10 cellular contexts compared by ENCODE assay signal in the genomic region with DNA sequence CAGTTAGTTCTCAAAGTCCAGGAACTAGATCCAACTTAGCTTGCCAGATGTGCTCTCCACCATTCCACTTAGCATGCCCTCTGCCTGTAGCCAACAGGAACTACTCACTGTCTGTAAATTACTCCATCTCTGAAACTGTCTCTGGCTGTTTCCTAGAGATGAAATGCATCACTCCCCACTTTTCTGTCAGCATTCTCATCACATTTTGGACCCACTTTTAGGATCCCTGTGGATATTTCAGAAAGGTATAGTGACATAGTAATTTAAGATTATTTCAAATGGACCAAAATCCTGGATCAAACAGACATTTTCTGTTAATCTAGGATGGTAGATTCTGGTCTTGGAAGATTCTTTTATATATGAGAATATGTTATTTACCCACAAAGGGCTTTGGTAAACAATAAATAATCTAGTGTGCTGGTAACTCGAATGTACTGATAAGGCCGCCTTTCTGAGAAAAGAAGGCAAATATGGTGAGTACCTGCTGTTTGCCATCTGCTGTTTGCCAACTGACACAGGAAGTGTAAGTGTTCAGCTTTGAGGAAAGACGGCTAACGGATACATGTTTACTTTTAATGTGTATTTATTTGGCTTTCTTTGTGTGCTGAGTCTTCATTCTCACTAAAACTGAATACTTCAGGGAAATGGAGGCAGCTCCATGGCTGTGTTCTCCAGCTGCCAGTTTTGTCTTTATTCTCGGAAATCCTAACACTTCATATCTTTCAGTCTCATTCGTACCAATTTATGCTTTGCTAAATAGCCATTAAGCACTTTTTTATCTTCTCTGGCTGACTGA.
A peak's percentile ranks its signal among the peaks of the same experiment; 100 is the strongest.
DNase-seq lines count a peak whose midpoint lies in the region; ATAC-seq, FAIRE-seq and TF ChIP-seq lines count a peak whose summit lies in the region.
"Had no signal": no experiment of that assay in that cellular context is flagged by ENCODE, and none has a peak within 500 bp of the region (broad histone marks: within the 10 kb centered on the region; RNA-seq: fewer than 3 reads in every experiment).

No MANE protein-coding gene starts in this region.

- no peak overlapping the region for H3K56ac ChIP-seq in mesendoderm (ENCODE audit: low read length)

- H2BK5ac ChIP-seq in mesendoderm (ENCODE audit: low read length) = no peak overlapping the region

- DNase-seq in GM06990 (ENCODE audit: extremely low read depth, insufficient read length) = no peak
- peak in 2 of 3 experiments; percentile 62 to 87 for DNase-seq in NCI-H1417 (lab: John Stamatoyannopoulos, UW)
- DNase-seq in astrocyte (ENCODE audit: low read depth) = no peak
- DNase-seq in mesendoderm = peak; percentile 43
- DNase-seq in GM13976 (ENCODE audit: low spot score) = no peak
- DNase-seq in medulla oblongata (ENCODE audit: extremely low spot score) = no peak
- no peak for DNase-seq in activated CD4-positive, alpha-beta memory T cell treated with anti-CD3 and anti-CD28 coated beads, Interleukin-2, amount 10 ng/mL, durations not matched to agents 7 days and 5 days
- DNase-seq: activated T-cell treated with anti-CD3 and anti-CD28 coated beads, Interleukin-2, amount 50 U/mL, for 24 hours; NK-92 treated with Interleukin-12 subunit alpha and Interleukin-12 subunit beta, amount 100 ng/mL, for 24 hours had no signal

- H3K4ac ChIP-seq in mesendoderm (ENCODE audit: low read depth, low read length) = no peak overlapping the region

- no peaks in the 10 kb centered on the region for H4K20me1 ChIP-seq in astrocyte (ENCODE audit: insufficient read depth, low read length)

- H3K4me3 ChIP-seq in GM06990 (replicated peaks; ENCODE audit: low read depth, low read length) (no peak overlapping the region), astrocyte (ENCODE audit: insufficient read depth, low read depth, low read length) (no peak overlapping the region), mesendoderm (ENCODE audit: low read length) (no peak overlapping the region)

- no peak overlapping the region for H2BK15ac ChIP-seq in mesendoderm (replicated peaks; ENCODE audit: low read depth)

- H3K4me1 ChIP-seq in astrocyte (ENCODE audit: insufficient read depth, low read length) (peaks cover 12% of the 10 kb centered on the region), mesendoderm (ENCODE audit: control insufficient read depth, low read depth, low read length) (no peaks in the 10 kb centered on the region)

- H3K9me3 ChIP-seq in astrocyte (ENCODE audit: insufficient read depth, low read depth, low read length) = no peaks in the 10 kb centered on the region

- no peak overlapping the region for H3K18ac ChIP-seq in mesendoderm (ENCODE audit: low read length)

- H3K27me3 Mint-ChIP-seq in astrocyte (ENCODE audit: low read depth, unreplicated experiment) = no peaks in the 10 kb centered on the region
- H3K27me3 Mint-ChIP-seq in activated CD4-positive, alpha-beta memory T cell treated with anti-CD3 and anti-CD28 coated beads, Interleukin-2, amount 10 ng/mL, durations not matched to agents 7 days and 5 days = peaks cover 10% of the 10 kb centered on the region

- no peak for ATAC-seq in HG03521 (IDR thresholded peaks at IDR 0.05; ENCODE audit: unreplicated experiment)

- H3K4me2 ChIP-seq in astrocyte (ENCODE audit: low read length) = no peak overlapping the region
- no peak overlapping the region for H3K4me2 ChIP-seq in mesendoderm (ENCODE audit: low read length)

- H2BK120ac ChIP-seq in mesendoderm (ENCODE audit: low read depth, low read length) = no peak overlapping the region

- H2AK5ac ChIP-seq in mesendoderm (ENCODE audit: low read length) = no peak overlapping the region

- no peak overlapping the region for H3K27ac Mint-ChIP-seq in astrocyte (ENCODE audit: unreplicated experiment)
- H3K27ac Mint-ChIP-seq in activated CD4-positive, alpha-beta memory T cell treated with anti-CD3 and anti-CD28 coated beads, Interleukin-2, amount 10 ng/mL, durations not matched to agents 7 days and 5 days = no peak overlapping the region
- H3K27ac Mint-ChIP-seq: activated T-cell treated with anti-CD3 and anti-CD28 coated beads, Interleukin-2, amount 50 U/mL, for 24 hours had no signal

- in situ Hi-C loops in GM13976 (cut with MboI; ENCODE audit: low sequenced_read_pairs, unreplicated experiment) = no loop called here

- no peak overlapping the region for H3K23ac ChIP-seq in mesendoderm (ENCODE audit: low read length)

- TF ChIP-seq CTCF in GM06990 (IDR thresholded peaks at IDR 0.05; ENCODE audit: insufficient read depth, low read length, poor library complexity, severe bottlenecking) = peak; percentile 23
- TF ChIP-seq CTCF in astrocyte (IDR thresholded peaks at IDR 0.05; ENCODE audit: insufficient read depth, low read depth, low read length) = peak; percentile 35
- no peak for TF ChIP-seq CTCF in GM13976 (IDR thresholded peaks at IDR 0.05; ENCODE audit: borderline replicate concordance, control extremely low read depth, extremely low read depth, insufficient read depth, missing control alignments)

- H2AFZ ChIP-seq in astrocyte (ENCODE audit: low read depth, low read length) = no peak overlapping the region

- no CpG with 5 or more reads among the region's 6 CpGs for WGBS in mesendoderm (ENCODE audit: extremely low coverage, insufficient coverage, low lambda C conversion rate)

- CTCF ChIA-PET in activated CD4-positive, alpha-beta memory T cell treated with anti-CD3 and anti-CD28 coated beads, Interleukin-2, amount 10 ng/mL, durations not matched to agents 7 days and 5 days (lab: Charles Lee) = no interaction called here

- H3K27me3 ChIP-seq in GM06990 (replicated peaks; ENCODE audit: control insufficient read depth, insufficient read depth, low read length) (no peaks in the 10 kb centered on the region), astrocyte (ENCODE audit: insufficient read depth, low read length) (no peaks in the 10 kb centered on the region), mesendoderm (ENCODE audit: insufficient read depth, low read length, poor library complexity) (no peaks in the 10 kb centered on the region)

- H3K27ac ChIP-seq in astrocyte (ENCODE audit: low read depth, low read length) (no peak overlapping the region), mesendoderm (ENCODE audit: low read depth, low read length) (no peak overlapping the region)

- H3K9ac ChIP-seq in astrocyte (ENCODE audit: low read length) (no peak overlapping the region), mesendoderm (ENCODE audit: low read length) (no peak overlapping the region)

- H3K79me1 ChIP-seq in mesendoderm (ENCODE audit: low read length) = no peaks in the 10 kb centered on the region

- H3K36me3 ChIP-seq in GM06990 (ENCODE audit: control insufficient read depth, insufficient read depth, low read length) = no peaks in the 10 kb centered on the region
- H3K36me3 ChIP-seq in astrocyte (ENCODE audit: insufficient read depth, low read length) = no peaks in the 10 kb centered on the region
- H3K36me3 ChIP-seq in mesendoderm (ENCODE audit: control insufficient read depth, insufficient read depth, low read length) = no peaks in the 10 kb centered on the region

- no peak overlapping the region for H3K4me3 Mint-ChIP-seq in astrocyte (ENCODE audit: unreplicated experiment)
- no peak overlapping the region for H3K4me3 Mint-ChIP-seq in activated CD4-positive, alpha-beta memory T cell treated with anti-CD3 and anti-CD28 coated beads, Interleukin-2, amount 10 ng/mL, durations not matched to agents 7 days and 5 days
- H3K4me3 Mint-ChIP-seq: activated T-cell treated with anti-CD3 and anti-CD28 coated beads, Interleukin-2, amount 50 U/mL, for 24 hours had no signal

- no peaks in the 10 kb centered on the region for H3K36me3 Mint-ChIP-seq in astrocyte (ENCODE audit: low read depth, unreplicated experiment)
- no peaks in the 10 kb centered on the region for H3K36me3 Mint-ChIP-seq in activated CD4-positive, alpha-beta memory T cell treated with anti-CD3 and anti-CD28 coated beads, Interleukin-2, amount 10 ng/mL, durations not matched to agents 7 days and 5 days (ENCODE audit: low read depth)

- H3K79me2 ChIP-seq in astrocyte (ENCODE audit: insufficient read depth, low read length) = no peaks in the 10 kb centered on the region
- no peaks in the 10 kb centered on the region for H3K79me2 ChIP-seq in mesendoderm (ENCODE audit: control insufficient read depth, insufficient read depth, low read length)

- POLR2A ChIA-PET in activated CD4-positive, alpha-beta memory T cell treated with anti-CD3 and anti-CD28 coated beads, Interleukin-2, amount 10 ng/mL, durations not matched to agents 7 days and 5 days (lab: Charles Lee) = no interaction called here

- H4K8ac ChIP-seq in mesendoderm (ENCODE audit: low read depth, low read length) = no peak overlapping the region

- H3K4me1 Mint-ChIP-seq in astrocyte (ENCODE audit: low read depth, unreplicated experiment) = peaks cover 11% of the 10 kb centered on the region
- no peaks in the 10 kb centered on the region for H3K4me1 Mint-ChIP-seq in activated CD4-positive, alpha-beta memory T cell treated with anti-CD3 and anti-CD28 coated beads, Interleukin-2, amount 10 ng/mL, durations not matched to agents 7 days and 5 days

- H4K5ac ChIP-seq in mesendoderm (ENCODE audit: low read length) = no peak overlapping the region

- FAIRE-seq in astrocyte (lab: Jason Lieb, UNC) = peak; percentile 26

- no peaks in the 10 kb centered on the region for H3K9me3 Mint-ChIP-seq in astrocyte (ENCODE audit: unreplicated experiment)
- no peaks in the 10 kb centered on the region for H3K9me3 Mint-ChIP-seq in activated CD4-positive, alpha-beta memory T cell treated with anti-CD3 and anti-CD28 coated beads, Interleukin-2, amount 10 ng/mL, durations not matched to agents 7 days and 5 days
- H3K9me3 Mint-ChIP-seq: activated T-cell treated with anti-CD3 and anti-CD28 coated beads, Interleukin-2, amount 50 U/mL, for 24 hours had no signal

Comparison
In these comparisons a context has a peak if more than half of its experiments do, and no peak if none do; other contexts are left out.
1. DNase-seq: peak in NCI-H1417 (2 of 3) and mesendoderm (single experiment); none in GM06990 (single experiment), astrocyte (single experiment), GM13976 (single experiment), medulla oblongata (single experiment) and activated CD4-positive, alpha-beta memory T cell treated with anti-CD3 and anti-CD28 coated beads, Interleukin-2, amount 10 ng/mL, durations not matched to agents 7 days and 5 days (single experiment).